ENCODE assay signal across 13 cellular contexts in the genomic region with DNA sequence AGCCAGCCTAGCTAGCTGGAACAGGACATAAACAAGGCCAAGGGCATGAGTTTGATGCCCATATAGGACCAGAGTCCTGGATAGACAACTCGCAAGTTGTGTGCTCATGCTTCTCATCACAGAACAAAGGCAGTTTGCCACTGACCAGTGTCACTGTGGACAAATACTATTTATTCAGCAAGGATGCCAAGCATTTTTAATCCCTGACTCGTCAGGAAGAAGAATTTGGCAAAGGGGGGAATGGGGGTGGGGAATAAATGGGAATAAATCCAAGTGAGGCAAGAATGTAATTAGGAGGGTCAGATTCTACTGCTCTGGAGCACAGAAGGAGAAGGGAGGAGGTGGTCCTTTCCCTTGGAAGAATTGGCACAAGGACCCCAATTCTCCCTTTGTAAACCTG. TPM values are rescaled to one million over a fixed set of nuclear protein-coding genes. Genes with fewer than 3 reads are reported as not detected.
DNase-seq lines count a peak whose midpoint lies in the region; ATAC-seq and TF ChIP-seq lines count a peak whose summit lies in the region.
"Had no signal": no experiment of that assay in that cellular context is flagged by ENCODE, and none has a peak within 500 bp of the region (broad histone marks: within the 10 kb centered on the region; RNA-seq: fewer than 3 reads in every experiment).

No MANE protein-coding gene starts in this region.

- H3K27ac Mint-ChIP-seq in WTC11: no peak overlapping the region; the same call in 1 of the 2 replicates
- H3K27ac Mint-ChIP-seq: activated naive CD4-positive, alpha-beta T cell treated with anti-CD3 and anti-CD28 coated beads for 36 hours had no signal

- H3K4me1 Mint-ChIP-seq in WTC11: peaks cover 5% of the 10 kb centered on the region

- no peaks in the 10 kb centered on the region for H3K36me3 ChIP-seq in HEK293 (ENCODE audit: control insufficient read depth in 2 of 2, insufficient read depth in 1 of 2, low read length in 2 of 2)
- H3K36me3 ChIP-seq in skeletal muscle satellite cell (ENCODE audit: insufficient read depth, low read length): no peaks in the 10 kb centered on the region
- H3K36me3 ChIP-seq: right atrium auricular region had no signal

- no peak overlapping the region for H3K4me3 Mint-ChIP-seq in WTC11
- H3K4me3 Mint-ChIP-seq: activated naive CD4-positive, alpha-beta T cell treated with anti-CD3 and anti-CD28 coated beads for 36 hours had no signal

- no peaks in the 10 kb centered on the region for H3K27me3 Mint-ChIP-seq in WTC11 (ENCODE audit: low read depth)

- POLR2A ChIA-PET in HEK293 (lab: Yijun Ruan, JAX) (no interaction called here), WTC11 (lab: Charles Lee) (no interaction called here)

- H3K27ac ChIP-seq in HEK293 (ENCODE audit: extremely low read depth, low read depth, low read length): no peak overlapping the region
- H3K27ac ChIP-seq: right atrium auricular region, SK-N-MC had no signal

- ATAC-seq in WTC11 (peak; percentile 38; the same call in 1 of the 2 replicates), GM21390 (IDR thresholded peaks at IDR 0.05; ENCODE audit: unreplicated experiment) (no peak)
- ATAC-seq: K562 had no signal

- no peaks in the 10 kb centered on the region for H3K4me1 ChIP-seq in HEK293 (ENCODE audit: control insufficient read depth, insufficient read depth, low read length)
- peaks cover 40% of the 10 kb centered on the region for H3K4me1 ChIP-seq in skeletal muscle satellite cell (ENCODE audit: control insufficient read depth, insufficient read depth, low read length)

- CTCF ChIA-PET in HEK293 (lab: Yijun Ruan, JAX): interaction anchor here (1.2 kb wide), 1 partner anchor 9 kb away, joined by 4 read pairs; no protein-coding TSS in a partner anchor
- CTCF ChIA-PET in WTC11 (lab: Charles Lee): interaction anchor here (0.7 to 1.3 kb wide), 3 partner anchors 9 to 357 kb away, joined by 3 to 5 read pairs (median 5); no protein-coding TSS in a partner anchor

- H3K4me3 ChIP-seq in HEK293 (ENCODE audit: low read depth, low read length) (no peak overlapping the region), skeletal muscle satellite cell (ENCODE audit: low read length) (no peak overlapping the region)
- H3K4me3 ChIP-seq: K562, right atrium auricular region, SK-N-MC had no signal

- H3K36me3 Mint-ChIP-seq in WTC11: no peaks in the 10 kb centered on the region

- TF ChIP-seq CTCF in HEK293 (tag by site-specific recombination; IDR thresholded peaks at IDR 0.05): no peak
- TF ChIP-seq CTCF in WTC11 (IDR thresholded peaks at IDR 0.05): no peak

- H3K9ac ChIP-seq in skeletal muscle satellite cell (ENCODE audit: low read depth, low read length): peak overlapping the region; percentile 28

- H3K27me3 ChIP-seq in skeletal muscle satellite cell (ENCODE audit: control insufficient read depth, insufficient read depth, low read length): no peaks in the 10 kb centered on the region
- H3K27me3 ChIP-seq: right atrium auricular region had no signal

- peaks cover 9% of the 10 kb centered on the region for H3K9me3 Mint-ChIP-seq in WTC11
- H3K9me3 Mint-ChIP-seq: activated naive CD4-positive, alpha-beta T cell treated with anti-CD3 and anti-CD28 coated beads for 36 hours had no signal

- DNase-seq in WTC11 (ENCODE audit: low spot score) (no peak), iPS DF 19.7 (ENCODE audit: low read depth, low spot score) (peak; percentile 45), NCI-H2171 (lab: John Stamatoyannopoulos, UW) (no peak), NCI-H2081 treated with DMSO at 0.1 percent for 48 hours (lab: John Stamatoyannopoulos, UW) (no peak)
- DNase-seq: activated CD4-positive, alpha-beta T cell treated with anti-CD3 and anti-CD28 coated beads, Interleukin-2, amount 50 U/mL, for 48 hours; activated naive CD4-positive, alpha-beta T cell treated with anti-CD3 and anti-CD28 coated beads for 36 hours; NCI-H2227 treated with DMSO at 0.1 percent for 48 hours had no signal

- H3K9me3 ChIP-seq in HEK293 (ENCODE audit: control insufficient read depth, insufficient read depth, low read depth, low read length): no peaks in the 10 kb centered on the region
- no peaks in the 10 kb centered on the region for H3K9me3 ChIP-seq in skeletal muscle satellite cell (replicated peaks; ENCODE audit: low read length)

- H3K4me2 ChIP-seq in skeletal muscle satellite cell (ENCODE audit: low read length): peak overlapping the region; percentile 26

TF ChIP-seq in HEK293, 187 proteins besides CTCF, POLR2A, EP300 and RAD21 (continues in another document):
- peak; percentile 66 for TF ChIP-seq PRDM10 (tag by site-specific recombination; IDR thresholded peaks at IDR 0.05)

TF ChIP-seq in WTC11, 78 proteins besides CTCF, POLR2A, EP300 and RAD21 (continues in another document):
- TF ChIP-seq, protein P1, sequence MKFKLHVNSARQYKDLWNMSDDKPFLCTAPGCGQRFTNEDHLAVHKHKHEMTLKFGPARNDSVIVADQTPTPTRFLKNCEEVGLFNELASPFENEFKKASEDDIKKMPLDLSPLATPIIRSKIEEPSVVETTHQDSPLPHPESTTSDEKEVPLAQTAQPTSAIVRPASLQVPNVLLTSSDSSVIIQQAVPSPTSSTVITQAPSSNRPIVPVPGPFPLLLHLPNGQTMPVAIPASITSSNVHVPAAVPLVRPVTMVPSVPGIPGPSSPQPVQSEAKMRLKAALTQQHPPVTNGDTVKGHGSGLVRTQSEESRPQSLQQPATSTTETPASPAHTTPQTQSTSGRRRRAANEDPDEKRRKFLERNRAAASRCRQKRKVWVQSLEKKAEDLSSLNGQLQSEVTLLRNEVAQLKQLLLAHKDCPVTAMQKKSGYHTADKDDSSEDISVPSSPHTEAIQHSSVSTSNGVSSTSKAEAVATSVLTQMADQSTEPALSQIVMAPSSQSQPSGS (CRISPR knock-in tag; IDR thresholded peaks at IDR 0.05; ENCODE audit: borderline replicate concordance, low read depth): no peak
- TF ChIP-seq PRRX2 (CRISPR knock-in tag; IDR thresholded peaks at IDR 0.05) (no peak), GABPB1 (CRISPR knock-in tag; IDR thresholded peaks at IDR 0.05) (no peak), ELF4 (CRISPR knock-in tag; IDR thresholded peaks at IDR 0.05; ENCODE audit: low read depth) (no peak), ARID4B (CRISPR knock-in tag; IDR thresholded peaks at IDR 0.05; ENCODE audit: borderline replicate concordance) (no peak), RORB (CRISPR knock-in tag; IDR thresholded peaks at IDR 0.05) (no peak), E2F5 (CRISPR knock-in tag; IDR thresholded peaks at IDR 0.05) (no peak), ZBTB21 (CRISPR knock-in tag; IDR thresholded peaks at IDR 0.05; ENCODE audit: borderline replicate concordance) (no peak)
- TF ChIP-seq, protein P2, sequence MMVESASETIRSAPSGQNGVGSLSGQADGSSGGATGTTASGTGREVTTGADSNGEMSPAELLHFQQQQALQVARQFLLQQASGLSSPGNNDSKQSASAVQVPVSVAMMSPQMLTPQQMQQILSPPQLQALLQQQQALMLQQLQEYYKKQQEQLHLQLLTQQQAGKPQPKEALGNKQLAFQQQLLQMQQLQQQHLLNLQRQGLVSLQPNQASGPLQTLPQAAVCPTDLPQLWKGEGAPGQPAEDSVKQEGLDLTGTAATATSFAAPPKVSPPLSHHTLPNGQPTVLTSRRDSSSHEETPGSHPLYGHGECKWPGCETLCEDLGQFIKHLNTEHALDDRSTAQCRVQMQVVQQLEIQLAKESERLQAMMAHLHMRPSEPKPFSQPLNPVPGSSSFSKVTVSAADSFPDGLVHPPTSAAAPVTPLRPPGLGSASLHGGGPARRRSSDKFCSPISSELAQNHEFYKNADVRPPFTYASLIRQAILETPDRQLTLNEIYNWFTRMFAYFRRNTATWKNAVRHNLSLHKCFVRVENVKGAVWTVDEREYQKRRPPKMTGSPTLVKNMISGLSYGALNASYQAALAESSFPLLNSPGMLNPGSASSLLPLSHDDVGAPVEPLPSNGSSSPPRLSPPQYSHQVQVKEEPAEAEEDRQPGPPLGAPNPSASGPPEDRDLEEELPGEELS (CRISPR knock-in tag; IDR thresholded peaks at IDR 0.05): no peak

RNA-seq across cellular contexts. Expression of gene ANKRD55, which starts 46.8 kb away (rescaled TPM):
- not detected in 3 replicates for total RNA-seq in WTC11 (2021)
- not detected in 2 replicates for total RNA-seq in skeletal muscle satellite cell (2012; rRNA removed)
